25 cellular contexts compared by ENCODE assay signal in genomic region chr16:20844054-20844453, GRCh38. TPM values are rescaled to one million over a fixed set of nuclear protein-coding genes. Genes with fewer than 3 reads are reported as not detected.
DNase-seq lines count a peak whose midpoint lies in the region; ATAC-seq, FAIRE-seq and TF ChIP-seq lines count a peak whose summit lies in the region.
"Had no signal": no experiment of that assay in that cellular context is flagged by ENCODE, and none has a peak within 500 bp of the region (broad histone marks: within the 10 kb centered on the region; RNA-seq: fewer than 3 reads in every experiment).

No MANE protein-coding gene starts in this region.

- no peaks in the 10 kb centered on the region for H3K27me3 ChIP-seq in DND-41 (ENCODE audit: insufficient read depth, low read length, poor library complexity)
- H3K27me3 ChIP-seq in naive thymus-derived CD4-positive, alpha-beta T cell (ENCODE audit: control insufficient read depth in 2 of 2, insufficient read depth in 2 of 2, low read length in 2 of 2), result no peaks in the 10 kb centered on the region
- H3K27me3 ChIP-seq: brain microvascular endothelial cell, pancreas, upper lobe of left lung had no signal

- no peaks in the 10 kb centered on the region for H3K79me2 ChIP-seq in DND-41 (ENCODE audit: insufficient read depth, low read length)

- POLR2A ChIA-PET in naive thymus-derived CD4-positive, alpha-beta T cell (lab: Charles Lee), result no interaction called here

- H3K36me3 ChIP-seq in DND-41 (ENCODE audit: insufficient read depth, low read length), result peaks cover 40% of the 10 kb centered on the region
- no peaks in the 10 kb centered on the region for H3K36me3 ChIP-seq in naive thymus-derived CD4-positive, alpha-beta T cell (ENCODE audit: control insufficient read depth in 2 of 3, insufficient read depth in 3 of 3, low read length in 3 of 3)
- H3K36me3 ChIP-seq: brain microvascular endothelial cell, pancreas, upper lobe of left lung had no signal

- H3K9me3 ChIP-seq in DND-41 (ENCODE audit: insufficient read depth, low read length, severe bottlenecking), result no peaks in the 10 kb centered on the region
- no peaks in the 10 kb centered on the region for H3K9me3 ChIP-seq in naive thymus-derived CD4-positive, alpha-beta T cell (ENCODE audit: control insufficient read depth in 2 of 3, low read length in 3 of 3)
- H3K9me3 ChIP-seq: pancreas, upper lobe of left lung had no signal

- no peak overlapping the region for H3K4me3 Mint-ChIP-seq in T-helper 1 cell treated with Interleukin-12 subunit alpha and Interleukin-12 subunit beta and Interleukin-4 antibody, amounts not matched to agents 30 μg/mL and 1 μg/mL, for 36 hours
- H3K4me3 Mint-ChIP-seq in activated T-helper 1 cell treated with anti-CD3 and anti-CD28 coated beads, Interleukin-12 subunit alpha, Interleukin-12 subunit beta, Interleukin-2, Interleukin-4 antibody, amounts not matched to agents 30 ng/mL and 10 ng/mL and 1 ng/mL, durations not matched to agents 14 hours and 24 hours and 36 hours, result no peak overlapping the region
- peak overlapping the region; percentile 26 to 80 (median 55) for H3K4me3 Mint-ChIP-seq in naive thymus-derived CD4-positive, alpha-beta T cell
- H3K4me3 Mint-ChIP-seq: dendritic cell treated with granulocyte-macrophage colony-stimulating factor and Interleukin-4, amounts not matched to agents 40 ng/mL and 50 ng/mL, for 4 days had no signal

- H3K36me3 Mint-ChIP-seq in T-helper 1 cell treated with Interleukin-12 subunit alpha and Interleukin-12 subunit beta and Interleukin-4 antibody, amounts not matched to agents 30 μg/mL and 1 μg/mL, for 36 hours (ENCODE audit: low read depth), result peaks cover 21% of the 10 kb centered on the region
- H3K36me3 Mint-ChIP-seq in activated T-helper 1 cell treated with anti-CD3 and anti-CD28 coated beads, Interleukin-12 subunit alpha, Interleukin-12 subunit beta, Interleukin-2, Interleukin-4 antibody, amounts not matched to agents 30 ng/mL and 10 ng/mL and 1 ng/mL, durations not matched to agents 14 hours and 24 hours and 36 hours (ENCODE audit: low read depth), result peaks cover 16% of the 10 kb centered on the region
- peaks cover 0 to 22% (median 0%) of the 10 kb centered on the region in 5 donors for H3K36me3 Mint-ChIP-seq in naive thymus-derived CD4-positive, alpha-beta T cell

- no peaks in the 10 kb centered on the region for H4K20me1 ChIP-seq in DND-41 (ENCODE audit: insufficient read depth, low read length)

- H3K27ac ChIP-seq in DND-41 (ENCODE audit: low read length), result no peak overlapping the region
- H3K27ac ChIP-seq in naive thymus-derived CD4-positive, alpha-beta T cell (ENCODE audit: low read depth, low read length), result peak overlapping the region; percentile 48
- H3K27ac ChIP-seq: 22Rv1, brain microvascular endothelial cell, pancreas, upper lobe of left lung had no signal

- no peak for DNase-seq in T-helper 1 cell
- DNase-seq in DND-41, result no peak
- no peak for DNase-seq in activated T-helper 1 cell treated with anti-CD3 and anti-CD28 coated beads, Interleukin-12 subunit alpha, Interleukin-12 subunit beta, Interleukin-2, Interleukin-4 antibody, amounts not matched to agents 30 ng/mL and 10 ng/mL and 1 ng/mL, durations not matched to agents 14 hours and 24 hours and 36 hours (ENCODE audit: low spot score)
- DNase-seq in naive thymus-derived CD4-positive, alpha-beta T cell, result peak in 6 of 9 donors; percentile 13 to 48 (median 25)
- no peak for DNase-seq in RCC 7860 (ENCODE audit: low spot score)
- DNase-seq in NCI-H526 (lab: John Stamatoyannopoulos, UW), result no peak
- DNase-seq: activated CD8-positive, alpha-beta memory T cell treated with anti-CD3 and anti-CD28 coated beads for 24 hours; activated gamma-delta T cell treated with Interleukin-2 at 50 U/mL for 16 hours; brain microvascular endothelial cell; hippocampal formation; NCI-H1417 treated with DMSO at 0.1 percent for 48 hours; NCI-H524; pancreas; Right ventricle myocardium superior; stimulated activated naive CD4-positive, alpha-beta T cell treated with Interleukin-2 at 50 U/mL for 16 hours; upper lobe of left lung had no signal

- H2AFZ ChIP-seq in DND-41 (ENCODE audit: low read depth, low read length), result no peak overlapping the region

- no peaks in the 10 kb centered on the region for H3K9me3 Mint-ChIP-seq in T-helper 1 cell treated with Interleukin-12 subunit alpha and Interleukin-12 subunit beta and Interleukin-4 antibody, amounts not matched to agents 30 μg/mL and 1 μg/mL, for 36 hours
- no peaks in the 10 kb centered on the region for H3K9me3 Mint-ChIP-seq in activated T-helper 1 cell treated with anti-CD3 and anti-CD28 coated beads, Interleukin-12 subunit alpha, Interleukin-12 subunit beta, Interleukin-2, Interleukin-4 antibody, amounts not matched to agents 30 ng/mL and 10 ng/mL and 1 ng/mL, durations not matched to agents 14 hours and 24 hours and 36 hours
- peaks cover 0 to 4% (median 0%) of the 10 kb centered on the region in 11 donors for H3K9me3 Mint-ChIP-seq in naive thymus-derived CD4-positive, alpha-beta T cell
- H3K9me3 Mint-ChIP-seq: dendritic cell treated with granulocyte-macrophage colony-stimulating factor and Interleukin-4, amounts not matched to agents 40 ng/mL and 50 ng/mL, for 4 days had no signal

- intact Hi-C loops in activated T-helper 1 cell treated with anti-CD3 and anti-CD28 coated beads, Interleukin-12 subunit alpha, Interleukin-12 subunit beta, Interleukin-2, Interleukin-4 antibody, amounts not matched to agents 30 ng/mL and 10 ng/mL and 1 ng/mL, durations not matched to agents 14 hours and 24 hours and 36 hours (cut with micrococcal nuclease), result loop anchor here (5.0 kb wide), 1 partner anchor 37 kb away; the partner anchor contains the start of genes ERI2 and REXO5
- intact Hi-C loops in naive thymus-derived CD4-positive, alpha-beta T cell (cut with micrococcal nuclease), result loop anchor here (1.0 to 10.0 kb wide), 4 partner anchors 37 to 311 kb away; partner anchors contain the start of genes ERI2 (in 2 of the 2), REXO5 (in 2 of the 2), DNAH3 (in 1 of the 2) and LDAF1 (in 1 of the 2)

- H3K27me3 Mint-ChIP-seq in T-helper 1 cell treated with Interleukin-12 subunit alpha and Interleukin-12 subunit beta and Interleukin-4 antibody, amounts not matched to agents 30 μg/mL and 1 μg/mL, for 36 hours (ENCODE audit: low read depth), result no peaks in the 10 kb centered on the region
- no peaks in the 10 kb centered on the region for H3K27me3 Mint-ChIP-seq in activated T-helper 1 cell treated with anti-CD3 and anti-CD28 coated beads, Interleukin-12 subunit alpha, Interleukin-12 subunit beta, Interleukin-2, Interleukin-4 antibody, amounts not matched to agents 30 ng/mL and 10 ng/mL and 1 ng/mL, durations not matched to agents 14 hours and 24 hours and 36 hours (ENCODE audit: insufficient read depth)
- no peaks in the 10 kb centered on the region for H3K27me3 Mint-ChIP-seq in naive thymus-derived CD4-positive, alpha-beta T cell
- H3K27me3 Mint-ChIP-seq: dendritic cell treated with granulocyte-macrophage colony-stimulating factor and Interleukin-4, amounts not matched to agents 40 ng/mL and 50 ng/mL, for 4 days had no signal

- peaks cover 27% of the 10 kb centered on the region for H3K4me1 Mint-ChIP-seq in T-helper 1 cell treated with Interleukin-12 subunit alpha and Interleukin-12 subunit beta and Interleukin-4 antibody, amounts not matched to agents 30 μg/mL and 1 μg/mL, for 36 hours (ENCODE audit: low read depth)
- H3K4me1 Mint-ChIP-seq in activated T-helper 1 cell treated with anti-CD3 and anti-CD28 coated beads, Interleukin-12 subunit alpha, Interleukin-12 subunit beta, Interleukin-2, Interleukin-4 antibody, amounts not matched to agents 30 ng/mL and 10 ng/mL and 1 ng/mL, durations not matched to agents 14 hours and 24 hours and 36 hours (ENCODE audit: low read depth), result peaks cover 32% of the 10 kb centered on the region
- H3K4me1 Mint-ChIP-seq in naive thymus-derived CD4-positive, alpha-beta T cell, result peaks cover 16 to 36% (median 25%) of the 10 kb centered on the region in 7 donors

- H3K4me3 ChIP-seq in DND-41 (ENCODE audit: low read depth in 1 of 2, low read length in 2 of 2), result no peak overlapping the region
- peak overlapping the region; percentile 2 for H3K4me3 ChIP-seq in naive thymus-derived CD4-positive, alpha-beta T cell (ENCODE audit: low read length)
- H3K4me3 ChIP-seq: lung, pancreas, upper lobe of left lung had no signal

- H3K4me2 ChIP-seq in DND-41 (ENCODE audit: insufficient read depth, low read length), result no peak overlapping the region

- no peak overlapping the region for H3K9ac ChIP-seq in DND-41 (ENCODE audit: low read depth, low read length)

- CTCF ChIA-PET in naive thymus-derived CD4-positive, alpha-beta T cell (lab: Charles Lee), result interaction anchor here (0.6 to 1.1 kb wide), 3 partner anchors 37 to 58 kb away, joined by 3 to 6 read pairs (median 3); partner anchors contain the start of gene REXO5

- no peak for TF ChIP-seq CTCF in DND-41 (IDR thresholded peaks at IDR 0.05; ENCODE audit: borderline replicate concordance, extremely low read depth, low read length, poor library complexity, severe bottlenecking)

- peaks cover 6% of the 10 kb centered on the region for H3K4me1 ChIP-seq in DND-41 (ENCODE audit: insufficient read depth, low read length)
- H3K4me1 ChIP-seq in naive thymus-derived CD4-positive, alpha-beta T cell (ENCODE audit: control insufficient read depth in 2 of 2, insufficient read depth in 2 of 2, low read length in 2 of 2), result peaks cover 18 to 22% of the 10 kb centered on the region in 2 donors
- H3K4me1 ChIP-seq: pancreas had no signal

- no peak for FAIRE-seq in RCC 7860 (lab: Jason Lieb, UNC)
- FAIRE-seq: endothelial cell of umbilical vein, G401.6, H54, keratinocyte, pancreas had no signal

- ATAC-seq in DND-41 (ENCODE audit: insufficient read depth, low read depth) (peak; percentile 77), GM21360 (IDR thresholded peaks at IDR 0.05; ENCODE audit: unreplicated experiment) (no peak)
- ATAC-seq in naive thymus-derived CD4-positive, alpha-beta T cell, result peak; percentile 50
- ATAC-seq: pancreas had no signal

- H3K27ac Mint-ChIP-seq in T-helper 1 cell treated with Interleukin-12 subunit alpha and Interleukin-12 subunit beta and Interleukin-4 antibody, amounts not matched to agents 30 μg/mL and 1 μg/mL, for 36 hours, result peak overlapping the region; percentile 39
- H3K27ac Mint-ChIP-seq in activated T-helper 1 cell treated with anti-CD3 and anti-CD28 coated beads, Interleukin-12 subunit alpha, Interleukin-12 subunit beta, Interleukin-2, Interleukin-4 antibody, amounts not matched to agents 30 ng/mL and 10 ng/mL and 1 ng/mL, durations not matched to agents 14 hours and 24 hours and 36 hours, result peak overlapping the region; percentile 68
- H3K27ac Mint-ChIP-seq in naive thymus-derived CD4-positive, alpha-beta T cell, result peak overlapping the region; percentile 62 to 93 (median 74)
- H3K27ac Mint-ChIP-seq: dendritic cell treated with granulocyte-macrophage colony-stimulating factor and Interleukin-4, amounts not matched to agents 40 ng/mL and 50 ng/mL, for 4 days had no signal

RNA-seq across cellular contexts. Expression of gene REXO5, which starts 37.7 kb away (rescaled TPM):
- total RNA-seq in activated T-helper 1 cell treated with anti-CD3 and anti-CD28 coated beads, Interleukin-12 subunit alpha, Interleukin-12 subunit beta, Interleukin-2, Interleukin-4 antibody, amounts not matched to agents 30 ng/mL and 10 ng/mL and 1 ng/mL, durations not matched to agents 14 hours and 24 hours and 36 hours, result 7.7 and 8.3 TPM in 2 replicates
- total RNA-seq in naive thymus-derived CD4-positive, alpha-beta T cell, result 1 to 10 TPM in 3 of 5 experiments, under 1 TPM in 2; 0.35 to 9.5 (median 1.6) TPM
- polyA plus RNA-seq in naive thymus-derived CD4-positive, alpha-beta T cell, result not detected

RNA-seq across cellular contexts. Expression of gene ERI2, which starts 37.8 kb away (rescaled TPM):
- total RNA-seq in activated T-helper 1 cell treated with anti-CD3 and anti-CD28 coated beads, Interleukin-12 subunit alpha, Interleukin-12 subunit beta, Interleukin-2, Interleukin-4 antibody, amounts not matched to agents 30 ng/mL and 10 ng/mL and 1 ng/mL, durations not matched to agents 14 hours and 24 hours and 36 hours, result 13.9 and 14.2 TPM in 2 replicates
- 10 to 100 TPM in 1 of 5 experiments, 1 to 10 TPM in 4; 2.4 to 10.4 (median 3.6) TPM for total RNA-seq in naive thymus-derived CD4-positive, alpha-beta T cell
- polyA plus RNA-seq in naive thymus-derived CD4-positive, alpha-beta T cell, result 1 to 10 TPM; 1.8 to 2.1 TPM

RNA-seq across cellular contexts. Expression of gene DCUN1D3, which starts 56.1 kb away (rescaled TPM):
- 14.5 and 16.7 TPM in 2 replicates for total RNA-seq in activated T-helper 1 cell treated with anti-CD3 and anti-CD28 coated beads, Interleukin-12 subunit alpha, Interleukin-12 subunit beta, Interleukin-2, Interleukin-4 antibody, amounts not matched to agents 30 ng/mL and 10 ng/mL and 1 ng/mL, durations not matched to agents 14 hours and 24 hours and 36 hours
- 10 to 100 TPM in 1 of 5 experiments, 1 to 10 TPM in 4; 4.0 to 15.7 (median 6.5) TPM for total RNA-seq in naive thymus-derived CD4-positive, alpha-beta T cell
- 1 to 10 TPM in 1 of 2 donors, under 1 TPM in 1; 0.82 to 1.4 TPM for polyA plus RNA-seq in naive thymus-derived CD4-positive, alpha-beta T cell

RNA-seq across cellular contexts. Expression of gene LYRM1, which starts 56.5 kb away (rescaled TPM):
- 21.2 and 23.7 TPM in 2 replicates for total RNA-seq in activated T-helper 1 cell treated with anti-CD3 and anti-CD28 coated beads, Interleukin-12 subunit alpha, Interleukin-12 subunit beta, Interleukin-2, Interleukin-4 antibody, amounts not matched to agents 30 ng/mL and 10 ng/mL and 1 ng/mL, durations not matched to agents 14 hours and 24 hours and 36 hours
- total RNA-seq in naive thymus-derived CD4-positive, alpha-beta T cell, result 10 to 100 TPM; 13.4 to 29.1 (median 20.0) TPM
- 10 to 100 TPM; 33.3 to 43.8 TPM for polyA plus RNA-seq in naive thymus-derived CD4-positive, alpha-beta T cell

Comparison
In these comparisons a context has a peak if more than half of its experiments do, and no peak if none do; other contexts are left out.
1. H3K4me3 Mint-ChIP-seq: peak in naive thymus-derived CD4-positive, alpha-beta T cell (10 of 10); none in T-helper 1 cell treated with Interleukin-12 subunit alpha and Interleukin-12 subunit beta and Interleukin-4 antibody, amounts not matched to agents 30 μg/mL and 1 μg/mL, for 36 hours (single experiment) and activated T-helper 1 cell treated with anti-CD3 and anti-CD28 coated beads, Interleukin-12 subunit alpha, Interleukin-12 subunit beta, Interleukin-2, Interleukin-4 antibody, amounts not matched to agents 30 ng/mL and 10 ng/mL and 1 ng/mL, durations not matched to agents 14 hours and 24 hours and 36 hours (single experiment).
2. DNase-seq: peak in naive thymus-derived CD4-positive, alpha-beta T cell (6 of 9); none in T-helper 1 cell (0 of 5), DND-41 (single experiment), activated T-helper 1 cell treated with anti-CD3 and anti-CD28 coated beads, Interleukin-12 subunit alpha, Interleukin-12 subunit beta, Interleukin-2, Interleukin-4 antibody, amounts not matched to agents 30 ng/mL and 10 ng/mL and 1 ng/mL, durations not matched to agents 14 hours and 24 hours and 36 hours (single experiment), RCC 7860 (single experiment) and NCI-H526 (0 of 2).
3. Peak in every context shown above with its lines, with median percentiles within 50 percentile points of each other: H3K27ac Mint-ChIP-seq.